17 cellular contexts compared by ENCODE assay signal in genomic region chr6:11604836-11605506, GRCh38.
DNase-seq lines count a peak whose midpoint lies in the region; ATAC-seq and TF ChIP-seq lines count a peak whose summit lies in the region.
"Had no signal": no experiment of that assay in that cellular context is flagged by ENCODE, and none has a peak within 500 bp of the region (broad histone marks: within the 10 kb centered on the region; RNA-seq: fewer than 3 reads in every experiment).

No MANE protein-coding gene starts in this region.

- no peaks in the 10 kb centered on the region for H3K79me2 ChIP-seq in SK-N-SH (ENCODE audit: insufficient read depth)
- H3K79me2 ChIP-seq in mesendoderm (ENCODE audit: control insufficient read depth, insufficient read depth, low read length), result no peaks in the 10 kb centered on the region

- no peak overlapping the region for H3K9ac ChIP-seq in SK-N-SH
- H3K9ac ChIP-seq in mesendoderm (ENCODE audit: low read length), result no peak overlapping the region
- no peak overlapping the region for H3K9ac ChIP-seq in skeletal muscle tissue (ENCODE audit: low read depth in 1 of 3, low read length in 3 of 3)

- peaks cover 12% of the 10 kb centered on the region for H3F3A ChIP-seq in SK-N-SH (replicated peaks; ENCODE audit: insufficient read depth)

- peak overlapping the region; percentile 75 for H3K18ac ChIP-seq in mesendoderm (ENCODE audit: low read length)

- TF ChIP-seq RAD21 in SK-N-SH (IDR thresholded peaks at IDR 0.05; ENCODE audit: low read length), result no peak

- H3K36me3 ChIP-seq in SK-N-SH (replicated peaks in 1 of 2; ENCODE audit: control insufficient read depth in 1 of 2, insufficient read depth in 2 of 2, low read length in 1 of 2) (no peaks in the 10 kb centered on the region), mesendoderm (ENCODE audit: control insufficient read depth, insufficient read depth, low read length) (no peaks in the 10 kb centered on the region), skeletal muscle tissue (ENCODE audit: control insufficient read depth in 3 of 3, insufficient read depth in 3 of 3, low read length in 3 of 3) (no peaks in the 10 kb centered on the region)
- H3K36me3 ChIP-seq: HAP-1, Peyer's patch, vagina had no signal

- H4K5ac ChIP-seq in mesendoderm (ENCODE audit: low read length), result no peak overlapping the region

- H3K4ac ChIP-seq in mesendoderm (ENCODE audit: low read depth, low read length), result no peak overlapping the region

- WGBS in SK-N-SH (ENCODE audit: low lambda C conversion rate), result 75% methylated on average over 5 of the region's 5 CpGs
- no CpG with 5 or more reads among the region's 5 CpGs for WGBS in mesendoderm (ENCODE audit: extremely low coverage, insufficient coverage, low lambda C conversion rate)

- H3K9me3 ChIP-seq in SK-N-SH (no peaks in the 10 kb centered on the region), skeletal muscle tissue (ENCODE audit: control insufficient read depth in 3 of 3, low read length in 3 of 3) (no peaks in the 10 kb centered on the region)
- H3K9me3 ChIP-seq: HAP-1, Peyer's patch, vagina had no signal

- POLR2A ChIA-PET in SK-N-SH (lab: Yijun Ruan, JAX), result no interaction called here

- no peak overlapping the region for H3K4me2 ChIP-seq in SK-N-SH
- H3K4me2 ChIP-seq in mesendoderm (ENCODE audit: low read length), result no peak overlapping the region

- H2BK15ac ChIP-seq in mesendoderm (replicated peaks; ENCODE audit: low read depth), result peak overlapping the region; percentile 67

- no peak for TF ChIP-seq CTCF in SK-N-SH (IDR thresholded peaks at IDR 0.05)

- H3K4me1 ChIP-seq in SK-N-SH (ENCODE audit: control insufficient read depth in 1 of 2, insufficient read depth in 2 of 2, low read depth in 1 of 2, low read length in 1 of 2) (peaks cover 0 to 5% of the 10 kb centered on the region in 2 experiments; a peak in 3 of 4 replicates), mesendoderm (ENCODE audit: control insufficient read depth, low read depth, low read length) (peaks cover 2% of the 10 kb centered on the region), skeletal muscle tissue (ENCODE audit: control insufficient read depth in 3 of 3, insufficient read depth in 3 of 3, low read length in 3 of 3) (peaks cover 15 to 32% (median 25%) of the 10 kb centered on the region in 3 donors)
- H3K4me1 ChIP-seq: vagina had no signal

- H3K27me3 ChIP-seq in SK-N-SH (ENCODE audit: insufficient read depth), result no peaks in the 10 kb centered on the region
- H3K27me3 ChIP-seq in mesendoderm (ENCODE audit: insufficient read depth, low read length, poor library complexity), result no peaks in the 10 kb centered on the region
- peaks cover 0 to 4% (median 3%) of the 10 kb centered on the region in 3 donors for H3K27me3 ChIP-seq in skeletal muscle tissue (ENCODE audit: control insufficient read depth in 3 of 3, insufficient read depth in 3 of 3, low read length in 3 of 3)
- H3K27me3 ChIP-seq: Peyer's patch, vagina had no signal

- H3K4me3 ChIP-seq in SK-N-SH (ENCODE audit: low read depth in 2 of 2, low read length in 1 of 2) (no peak overlapping the region), mesendoderm (ENCODE audit: low read length) (no peak overlapping the region), skeletal muscle tissue (ENCODE audit: low read length in 3 of 3) (no peak overlapping the region)
- H3K4me3 ChIP-seq: HAP-1, Peyer's patch, SK-N-MC, vagina had no signal

- H3K27ac ChIP-seq in SK-N-SH (ENCODE audit: low read depth in 2 of 2, low read length in 1 of 2) (no peak overlapping the region), cingulate gyrus (ENCODE audit: low read depth, low read length) (peak overlapping the region; percentile 19), mesendoderm (ENCODE audit: low read depth, low read length) (no peak overlapping the region), skeletal muscle tissue (ENCODE audit: low read depth, low read length) (peak overlapping the region; percentile 33)
- H3K27ac ChIP-seq: SK-N-MC, vagina had no signal

- no peak overlapping the region for H2BK5ac ChIP-seq in mesendoderm (ENCODE audit: low read length)

- H4K20me1 ChIP-seq in SK-N-SH (ENCODE audit: insufficient read depth), result no peaks in the 10 kb centered on the region

- DNase-seq in SK-N-SH (no peak), mesendoderm (no peak), NCI-H2227 treated with DMSO at 0.1 percent for 48 hours (lab: John Stamatoyannopoulos, UW) (no peak), NCI-H2107 treated with DMSO at 0.1 percent for 48 hours (lab: John Stamatoyannopoulos, UW; ENCODE audit: unreplicated experiment) (no peak)
- no peak for DNase-seq in central memory CD4-positive, alpha-beta T cell
- DNase-seq: kidney glomerular epithelial cell; MM.1S; NCI-H187; occipital lobe; Peyer's patch; stimulated activated CD4-positive, alpha-beta T cell treated with anti-CD3 and anti-CD28 coated beads, Interleukin-2, amount 100 ng/mL, for 48 hours had no signal

- H3K23ac ChIP-seq in mesendoderm (ENCODE audit: low read length), result no peak overlapping the region

- no peak overlapping the region for H4K8ac ChIP-seq in mesendoderm (ENCODE audit: low read depth, low read length)

- ATAC-seq in SK-N-SH treated with all-trans-retinoic acid at 6 μM for 48 hours, result no peak

- H2AFZ ChIP-seq in SK-N-SH (ENCODE audit: low read depth), result peak overlapping the region; percentile 58; the same call in 1 of the 2 replicates

- H2AK5ac ChIP-seq in mesendoderm (ENCODE audit: low read length), result no peak overlapping the region

- peak overlapping the region; percentile 85 for H2BK120ac ChIP-seq in mesendoderm (ENCODE audit: low read depth, low read length)

- H3K79me1 ChIP-seq in mesendoderm (ENCODE audit: low read length), result no peaks in the 10 kb centered on the region

- no peaks in the 10 kb centered on the region for H3K9me2 ChIP-seq in SK-N-SH

- TF ChIP-seq EP300 in SK-N-SH (IDR thresholded peaks at IDR 0.05; ENCODE audit: borderline replicate concordance in 1 of 2, low read depth in 1 of 2, low read length in 1 of 2), result no peak

- H3K56ac ChIP-seq in mesendoderm (ENCODE audit: low read length), result no peak overlapping the region

- CTCF ChIA-PET in SK-N-SH (lab: Yijun Ruan, JAX), result interaction anchor here (1.1 to 2.5 kb wide), 3 partner anchors 9 to 685 kb away, joined by 3 to 11 read pairs (median 4); partner anchors contain the start of gene EDN1

TF ChIP-seq in SK-N-SH, 30 proteins besides CTCF, POLR2A, EP300 and RAD21 (continues in another document):
- TF ChIP-seq RCOR1 (IDR thresholded peaks at IDR 0.05; ENCODE audit: low read length) (no peak), IRF3 (IDR thresholded peaks at IDR 0.05; ENCODE audit: low read depth, low read length) (no peak), MAX (IDR thresholded peaks at IDR 0.05; ENCODE audit: low read depth) (no peak), FOSL2 (IDR thresholded peaks at IDR 0.05; ENCODE audit: borderline replicate concordance, low read depth) (no peak), RFX5 (IDR thresholded peaks at IDR 0.05; ENCODE audit: low read length) (no peak), POLR2AphosphoS5 (IDR thresholded peaks at IDR 0.05; ENCODE audit: low read depth, low read length) (no peak), YY1 (IDR thresholded peaks at IDR 0.05; ENCODE audit: low read depth) (no peak), ELF1 (IDR thresholded peaks at IDR 0.05) (no peak)

TF ChIP-seq in SK-N-SH treated with all-trans-retinoic acid at 6 μM for 48 hours, 23 proteins besides CTCF, POLR2A, EP300 and RAD21 (continues in another document):
- TF ChIP-seq ZNF8 (CRISPR knock-in tag; IDR thresholded peaks at IDR 0.05) (no peak), RARB (CRISPR knock-in tag; IDR thresholded peaks at IDR 0.05) (no peak), PPARA (CRISPR knock-in tag; IDR thresholded peaks at IDR 0.05; ENCODE audit: borderline replicate concordance) (no peak), PATZ1 (CRISPR knock-in tag; IDR thresholded peaks at IDR 0.05; ENCODE audit: borderline replicate concordance) (no peak), ESRRG (CRISPR knock-in tag; IDR thresholded peaks at IDR 0.05) (no peak), TOX (CRISPR knock-in tag; IDR thresholded peaks at IDR 0.05; ENCODE audit: borderline replicate concordance) (no peak), CREB5 (CRISPR knock-in tag; IDR thresholded peaks at IDR 0.05; ENCODE audit: low read depth) (no peak), BACH2 (CRISPR knock-in tag; IDR thresholded peaks at IDR 0.05; ENCODE audit: borderline replicate concordance) (no peak)

Comparison
In these comparisons a context has a peak if more than half of its experiments do, and no peak if none do; other contexts are left out.
1. H3K27ac ChIP-seq: peak in cingulate gyrus (single experiment) and skeletal muscle tissue (single experiment); none in SK-N-SH (0 of 2) and mesendoderm (single experiment).